Comparison of ENCODE assay signal across 1 cellular context in the genomic region with DNA sequence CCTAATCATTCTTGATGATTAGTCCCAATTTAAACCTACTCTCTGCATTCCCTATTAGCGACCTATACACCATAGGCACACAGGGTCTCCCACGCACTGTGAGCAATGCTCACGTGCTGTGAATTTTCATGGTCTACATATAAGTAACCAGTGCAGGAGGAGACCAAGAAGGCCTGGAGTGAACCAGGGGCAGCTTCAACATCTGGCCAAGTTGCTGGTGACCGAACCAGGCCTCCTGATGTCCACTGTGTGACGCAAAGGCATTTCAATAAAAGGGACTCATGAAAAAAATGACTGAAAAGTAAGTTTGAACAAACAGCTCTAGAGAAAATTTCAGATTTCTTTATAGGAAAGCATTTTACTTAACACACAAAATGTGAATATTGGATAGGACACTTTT.
TF ChIP-seq lines count a peak whose summit lies in the region.

No MANE protein-coding gene starts in this region.

TF ChIP-seq in H1, 55 proteins besides CTCF, POLR2A, EP300 and RAD21 (continued from another document):
- TF ChIP-seq, protein P1, sequence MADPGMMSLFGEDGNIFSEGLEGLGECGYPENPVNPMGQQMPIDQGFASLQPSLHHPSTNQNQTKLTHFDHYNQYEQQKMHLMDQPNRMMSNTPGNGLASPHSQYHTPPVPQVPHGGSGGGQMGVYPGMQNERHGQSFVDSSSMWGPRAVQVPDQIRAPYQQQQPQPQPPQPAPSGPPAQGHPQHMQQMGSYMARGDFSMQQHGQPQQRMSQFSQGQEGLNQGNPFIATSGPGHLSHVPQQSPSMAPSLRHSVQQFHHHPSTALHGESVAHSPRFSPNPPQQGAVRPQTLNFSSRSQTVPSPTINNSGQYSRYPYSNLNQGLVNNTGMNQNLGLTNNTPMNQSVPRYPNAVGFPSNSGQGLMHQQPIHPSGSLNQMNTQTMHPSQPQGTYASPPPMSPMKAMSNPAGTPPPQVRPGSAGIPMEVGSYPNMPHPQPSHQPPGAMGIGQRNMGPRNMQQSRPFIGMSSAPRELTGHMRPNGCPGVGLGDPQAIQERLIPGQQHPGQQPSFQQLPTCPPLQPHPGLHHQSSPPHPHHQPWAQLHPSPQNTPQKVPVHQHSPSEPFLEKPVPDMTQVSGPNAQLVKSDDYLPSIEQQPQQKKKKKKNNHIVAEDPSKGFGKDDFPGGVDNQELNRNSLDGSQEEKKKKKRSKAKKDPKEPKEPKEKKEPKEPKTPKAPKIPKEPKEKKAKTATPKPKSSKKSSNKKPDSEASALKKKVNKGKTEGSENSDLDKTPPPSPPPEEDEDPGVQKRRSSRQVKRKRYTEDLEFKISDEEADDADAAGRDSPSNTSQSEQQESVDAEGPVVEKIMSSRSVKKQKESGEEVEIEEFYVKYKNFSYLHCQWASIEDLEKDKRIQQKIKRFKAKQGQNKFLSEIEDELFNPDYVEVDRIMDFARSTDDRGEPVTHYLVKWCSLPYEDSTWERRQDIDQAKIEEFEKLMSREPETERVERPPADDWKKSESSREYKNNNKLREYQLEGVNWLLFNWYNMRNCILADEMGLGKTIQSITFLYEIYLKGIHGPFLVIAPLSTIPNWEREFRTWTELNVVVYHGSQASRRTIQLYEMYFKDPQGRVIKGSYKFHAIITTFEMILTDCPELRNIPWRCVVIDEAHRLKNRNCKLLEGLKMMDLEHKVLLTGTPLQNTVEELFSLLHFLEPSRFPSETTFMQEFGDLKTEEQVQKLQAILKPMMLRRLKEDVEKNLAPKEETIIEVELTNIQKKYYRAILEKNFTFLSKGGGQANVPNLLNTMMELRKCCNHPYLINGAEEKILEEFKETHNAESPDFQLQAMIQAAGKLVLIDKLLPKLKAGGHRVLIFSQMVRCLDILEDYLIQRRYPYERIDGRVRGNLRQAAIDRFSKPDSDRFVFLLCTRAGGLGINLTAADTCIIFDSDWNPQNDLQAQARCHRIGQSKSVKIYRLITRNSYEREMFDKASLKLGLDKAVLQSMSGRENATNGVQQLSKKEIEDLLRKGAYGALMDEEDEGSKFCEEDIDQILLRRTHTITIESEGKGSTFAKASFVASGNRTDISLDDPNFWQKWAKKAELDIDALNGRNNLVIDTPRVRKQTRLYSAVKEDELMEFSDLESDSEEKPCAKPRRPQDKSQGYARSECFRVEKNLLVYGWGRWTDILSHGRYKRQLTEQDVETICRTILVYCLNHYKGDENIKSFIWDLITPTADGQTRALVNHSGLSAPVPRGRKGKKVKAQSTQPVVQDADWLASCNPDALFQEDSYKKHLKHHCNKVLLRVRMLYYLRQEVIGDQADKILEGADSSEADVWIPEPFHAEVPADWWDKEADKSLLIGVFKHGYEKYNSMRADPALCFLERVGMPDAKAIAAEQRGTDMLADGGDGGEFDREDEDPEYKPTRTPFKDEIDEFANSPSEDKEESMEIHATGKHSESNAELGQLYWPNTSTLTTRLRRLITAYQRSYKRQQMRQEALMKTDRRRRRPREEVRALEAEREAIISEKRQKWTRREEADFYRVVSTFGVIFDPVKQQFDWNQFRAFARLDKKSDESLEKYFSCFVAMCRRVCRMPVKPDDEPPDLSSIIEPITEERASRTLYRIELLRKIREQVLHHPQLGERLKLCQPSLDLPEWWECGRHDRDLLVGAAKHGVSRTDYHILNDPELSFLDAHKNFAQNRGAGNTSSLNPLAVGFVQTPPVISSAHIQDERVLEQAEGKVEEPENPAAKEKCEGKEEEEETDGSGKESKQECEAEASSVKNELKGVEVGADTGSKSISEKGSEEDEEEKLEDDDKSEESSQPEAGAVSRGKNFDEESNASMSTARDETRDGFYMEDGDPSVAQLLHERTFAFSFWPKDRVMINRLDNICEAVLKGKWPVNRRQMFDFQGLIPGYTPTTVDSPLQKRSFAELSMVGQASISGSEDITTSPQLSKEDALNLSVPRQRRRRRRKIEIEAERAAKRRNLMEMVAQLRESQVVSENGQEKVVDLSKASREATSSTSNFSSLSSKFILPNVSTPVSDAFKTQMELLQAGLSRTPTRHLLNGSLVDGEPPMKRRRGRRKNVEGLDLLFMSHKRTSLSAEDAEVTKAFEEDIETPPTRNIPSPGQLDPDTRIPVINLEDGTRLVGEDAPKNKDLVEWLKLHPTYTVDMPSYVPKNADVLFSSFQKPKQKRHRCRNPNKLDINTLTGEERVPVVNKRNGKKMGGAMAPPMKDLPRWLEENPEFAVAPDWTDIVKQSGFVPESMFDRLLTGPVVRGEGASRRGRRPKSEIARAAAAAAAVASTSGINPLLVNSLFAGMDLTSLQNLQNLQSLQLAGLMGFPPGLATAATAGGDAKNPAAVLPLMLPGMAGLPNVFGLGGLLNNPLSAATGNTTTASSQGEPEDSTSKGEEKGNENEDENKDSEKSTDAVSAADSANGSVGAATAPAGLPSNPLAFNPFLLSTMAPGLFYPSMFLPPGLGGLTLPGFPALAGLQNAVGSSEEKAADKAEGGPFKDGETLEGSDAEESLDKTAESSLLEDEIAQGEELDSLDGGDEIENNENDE (IDR thresholded peaks at IDR 0.05; ENCODE audit: insufficient replicate concordance, low read length), result no peak
- TF ChIP-seq, protein P2, sequence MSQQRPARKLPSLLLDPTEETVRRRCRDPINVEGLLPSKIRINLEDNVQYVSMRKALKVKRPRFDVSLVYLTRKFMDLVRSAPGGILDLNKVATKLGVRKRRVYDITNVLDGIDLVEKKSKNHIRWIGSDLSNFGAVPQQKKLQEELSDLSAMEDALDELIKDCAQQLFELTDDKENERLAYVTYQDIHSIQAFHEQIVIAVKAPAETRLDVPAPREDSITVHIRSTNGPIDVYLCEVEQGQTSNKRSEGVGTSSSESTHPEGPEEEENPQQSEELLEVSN (IDR thresholded peaks at IDR 0.05), result no peak
- TF ChIP-seq BCL11A (IDR thresholded peaks at IDR 0.05; ENCODE audit: low read depth in 2 of 2, low read length in 2 of 2) (no peak), TBP (IDR thresholded peaks at IDR 0.05; ENCODE audit: low read depth, low read length) (no peak), SIX5 (IDR thresholded peaks at IDR 0.05; ENCODE audit: low read depth, low read length) (no peak), EZH2 (IDR thresholded peaks at IDR 0.05; ENCODE audit: low read depth, low read length, severe bottlenecking) (no peak), CEBPB (IDR thresholded peaks at IDR 0.05; ENCODE audit: low read depth, low read length) (no peak), GABPA (IDR thresholded peaks at IDR 0.05; ENCODE audit: borderline replicate concordance, insufficient read depth, low read length) (no peak), HDAC2 (IDR thresholded peaks at IDR 0.05; ENCODE audit: borderline replicate concordance in 1 of 2, low read depth in 2 of 2, low read length in 2 of 2) (no peak), SP2 (IDR thresholded peaks at IDR 0.05; ENCODE audit: low read length) (no peak)
- TF ChIP-seq, protein P3, sequence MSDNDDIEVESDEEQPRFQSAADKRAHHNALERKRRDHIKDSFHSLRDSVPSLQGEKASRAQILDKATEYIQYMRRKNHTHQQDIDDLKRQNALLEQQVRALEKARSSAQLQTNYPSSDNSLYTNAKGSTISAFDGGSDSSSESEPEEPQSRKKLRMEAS (IDR thresholded peaks at IDR 0.05), result no peak
